ENCODE assay signal across 10 cellular contexts in genomic region chr16:28534542-28535373, GRCh38. TPM values are rescaled to one million over a fixed set of nuclear protein-coding genes. Genes with fewer than 3 reads are reported as not detected.
A peak's percentile ranks its signal among the peaks of the same experiment; 100 is the strongest.
DNase-seq lines count a peak whose midpoint lies in the region; ATAC-seq and TF ChIP-seq lines count a peak whose summit lies in the region.
"Had no signal": no experiment of that assay in that cellular context is flagged by ENCODE, and none has a peak within 500 bp of the region (broad histone marks: within the 10 kb centered on the region; RNA-seq: fewer than 3 reads in every experiment).

No MANE protein-coding gene starts in this region.

- peak; percentile 17 for TF ChIP-seq POLR2A in right lobe of liver (IDR thresholded peaks at IDR 0.05)

- H3K9me3 ChIP-seq in right lobe of liver, result no peaks in the 10 kb centered on the region

- WGBS in right lobe of liver (ENCODE audit: insufficient coverage, low coverage, low lambda C conversion rate, missing lambda C conversion rate), result 24% methylated on average over 5 of the region's 5 CpGs

- DNase-seq in G401 (ENCODE audit: low spot score) (peak; percentile 45), right lobe of liver (peak; percentile 63 to 90 (median 65)), COLO829 (ENCODE audit: low spot score) (no peak), retina (no peak), SW480 (ENCODE audit: low spot score) (no peak)
- DNase-seq: activated CD4-positive, alpha-beta T cell treated with anti-CD3 and anti-CD28 coated beads for 1 hour; heart right ventricle; HFFc6; NCI-H1694 had no signal

- no peak overlapping the region for H3K4me3 ChIP-seq in right lobe of liver
- H3K4me3 ChIP-seq: heart right ventricle had no signal

- in situ Hi-C loops in G401 (cut with HindIII; ENCODE audit: low sequenced_read_pairs), result no loop called here

- H3K36me3 ChIP-seq in right lobe of liver, result peaks cover 0 to 2% (median 0%) of the 10 kb centered on the region in 4 donors

- TF ChIP-seq CTCF in VCaP (conservative IDR thresholded peaks at IDR 0.05) (no peak), right lobe of liver (IDR thresholded peaks at IDR 0.05) (no peak)

- ATAC-seq in right lobe of liver, result peak; percentile 29 to 38 (median 32)

- peaks cover 0 to 60% (median 30%) of the 10 kb centered on the region in 4 donors for H3K4me1 ChIP-seq in right lobe of liver

- H3K27ac ChIP-seq in VCaP (peak overlapping the region; percentile 94; the same call in 1 of the 2 replicates), right lobe of liver (peak overlapping the region; percentile 40 to 88 (median 85))

- no peaks in the 10 kb centered on the region for H3K27me3 ChIP-seq in right lobe of liver
- H3K27me3 ChIP-seq: heart right ventricle had no signal

- intact Hi-C loops in right lobe of liver (cut with DNase I), result no loop called here

RNA-seq across cellular contexts. Expression of gene NUPR1, which starts 4.0 kb away (rescaled TPM):
- total RNA-seq in G401 (2014; rRNA removed; shearing (Covaris generic)), result 113 and 153 TPM in 2 replicates
- total RNA-seq in right lobe of liver, result 100 to 1,000 TPM in 2 of 6 experiments, 10 to 100 TPM in 4; 33.4 to 188 (median 80.7) TPM

RNA-seq across cellular contexts. Expression of gene SGF29, which starts 19.0 kb away (rescaled TPM):
- 14.6 and 19.3 TPM in 2 replicates for total RNA-seq in G401 (2014; rRNA removed; shearing (Covaris generic))
- 10 to 100 TPM; 14.5 to 17.9 (median 15.4) TPM for total RNA-seq in right lobe of liver

RNA-seq across cellular contexts. Expression of gene IL27, which starts 28.1 kb away (rescaled TPM):
- not detected in 2 replicates for total RNA-seq in G401 (2014; rRNA removed; shearing (Covaris generic))
- total RNA-seq in right lobe of liver, result 10 to 100 TPM in 1 of 6 experiments, 1 to 10 TPM in 5; 1.1 to 13.9 (median 3.3) TPM
- total RNA-seq: HFFc6 had no signal

RNA-seq across cellular contexts. Expression of gene APOBR, which starts 40.3 kb away (rescaled TPM):
- 0.10 and 0.18 TPM in 2 replicates for total RNA-seq in G401 (2014; rRNA removed; shearing (Covaris generic))
- 1 to 10 TPM in 4 of 6 experiments, under 1 TPM in 2; 0.57 to 2.2 (median 1.5) TPM for total RNA-seq in right lobe of liver
- total RNA-seq: HFFc6 had no signal

RNA-seq across cellular contexts. Expression of gene CLN3, which starts 42.9 kb away (rescaled TPM):
- 50.2 and 62.7 TPM in 2 replicates for total RNA-seq in G401 (2014; rRNA removed; shearing (Covaris generic))
- total RNA-seq in right lobe of liver, result 10 to 100 TPM; 16.5 to 47.8 (median 30.7) TPM

Comparison
In these comparisons a context has a peak if more than half of its experiments do, and no peak if none do; other contexts are left out.
1. DNase-seq: peak in G401 (single experiment) and right lobe of liver (3 of 3); none in COLO829 (single experiment), retina (single experiment) and SW480 (single experiment).